ENCODE assay signal across 8 cellular contexts in genomic region chr1:202888204-202888506, GRCh38. TPM values are rescaled to one million over a fixed set of nuclear protein-coding genes. Genes with fewer than 3 reads are reported as not detected.
DNase-seq lines count a peak whose midpoint lies in the region; ATAC-seq, FAIRE-seq and TF ChIP-seq lines count a peak whose summit lies in the region.

No MANE protein-coding gene starts in this region.

- no peak overlapping the region for H3K14ac ChIP-seq in H1 (ENCODE audit: insufficient read length)

- no peak overlapping the region for H2AK5ac ChIP-seq in H1 (ENCODE audit: low read depth, low read length)

- no peak for TF ChIP-seq POLR2A in H1 (IDR thresholded peaks at IDR 0.05; ENCODE audit: control extremely low read depth in 1 of 2, low read depth in 2 of 2, low read length in 2 of 2)

- peak overlapping the region; percentile 28; the same call in 1 of the 2 replicates for H3K27ac ChIP-seq in H1 (ENCODE audit: low read depth, low read length)

- H3K4me1 Mint-ChIP-seq in neural crest cell = peaks cover 21% of the 10 kb centered on the region

- no peak for FAIRE-seq in H1 (lab: Jason Lieb, UNC)

- H3K79me2 ChIP-seq in H1 (ENCODE audit: control insufficient read depth in 1 of 2, insufficient read depth in 2 of 2, low read length in 2 of 2) = no peaks in the 10 kb centered on the region

- H3K4me2 ChIP-seq in H1 (ENCODE audit: insufficient read depth in 1 of 2, low read depth in 2 of 2, low read length in 2 of 2) = peak overlapping the region; percentile 60 to 74

- H3K18ac ChIP-seq in H1 (ENCODE audit: extremely low read depth, low read length) = peak overlapping the region; percentile 65; the same call in 1 of the 2 replicates

- no peak for TF ChIP-seq EP300 in H1 (IDR thresholded peaks at IDR 0.05; ENCODE audit: borderline replicate concordance in 1 of 2, low read depth in 2 of 2, low read length in 2 of 2)

- no peak overlapping the region for H2BK20ac ChIP-seq in H1 (ENCODE audit: low read length)

- peak overlapping the region; percentile 95 for H3K4me3 Mint-ChIP-seq in neural crest cell

- no peak overlapping the region for H2BK15ac ChIP-seq in H1 (ENCODE audit: low read length)

- H3K4me3 ChIP-seq in NT2/D1 (ENCODE audit: insufficient read length, low read depth) (peak overlapping the region; percentile 78), H1 (ENCODE audit: extremely low read depth in 1 of 4, insufficient read depth in 2 of 4, low read depth in 3 of 4, low read length in 4 of 4) (peak overlapping the region; percentile 65 to 96 (median 81))

- DNase-seq in DMS79 treated with DMSO at 0.1 percent for 48 hours (lab: John Stamatoyannopoulos, UW) (peak; percentile 56), NT2/D1 (ENCODE audit: low read depth, low spot score) (no peak), H1 (ENCODE audit: low read depth in 1 of 2, low spot score in 2 of 2) (no peak), neural crest cell (ENCODE audit: low read depth, low spot score) (no peak), midbrain (lab: John Stamatoyannopoulos, UW) (no peak), NCI-H1105 treated with DMSO at 0.1 percent for 48 hours (lab: John Stamatoyannopoulos, UW) (no peak), islet precursor cell (no peak)

- H3K4ac ChIP-seq in H1 (replicated peaks; ENCODE audit: insufficient read length, low read depth, low read length) = no peak overlapping the region

- CTCF ChIA-PET in H1 (lab: Charles Lee; ENCODE audit: partially characterized antibody) = interaction anchor here (0.7 to 1.0 kb wide), 2 partner anchors 8 to 132 kb away, joined by 3 read pairs; no protein-coding TSS in a partner anchor

- H3K9me3 ChIP-seq in NT2/D1 (ENCODE audit: insufficient read depth, low read length) (no peaks in the 10 kb centered on the region), H1 (ENCODE audit: insufficient read depth in 2 of 2, low read depth in 1 of 2, low read length in 1 of 2) (no peaks in the 10 kb centered on the region)

- H3K56ac ChIP-seq in H1 (replicated peaks; ENCODE audit: insufficient read length, low read depth, low read length) = peak overlapping the region; percentile 60

- no peak overlapping the region for H4K91ac ChIP-seq in H1 (replicated peaks; ENCODE audit: insufficient read length, low read length)

- H4K5ac ChIP-seq in H1 (ENCODE audit: insufficient read length, low read depth, low read length) = peak overlapping the region; percentile 67

- no peak for ATAC-seq in GM18873 (IDR thresholded peaks at IDR 0.05; ENCODE audit: low FRiP score, unreplicated experiment)

- H2BK120ac ChIP-seq in H1 (replicated peaks; ENCODE audit: low read depth, low read length) = peak overlapping the region; percentile 38

- H3K36me3 ChIP-seq in NT2/D1 (ENCODE audit: insufficient read depth, insufficient read length, low read length) (peaks cover 34% of the 10 kb centered on the region), H1 (ENCODE audit: control insufficient read depth in 2 of 4, insufficient read depth in 4 of 4, low read length in 3 of 4) (peaks cover 4 to 16% (median 10%) of the 10 kb centered on the region in 4 experiments; a peak in 6 of 8 replicates)

- peak overlapping the region; percentile 96 for H3K27ac Mint-ChIP-seq in neural crest cell (ENCODE audit: unreplicated experiment)

- no peak overlapping the region for H4K8ac ChIP-seq in H1 (ENCODE audit: extremely low read depth, insufficient read depth, low read length)

- TF ChIP-seq CTCF in H1 (IDR thresholded peaks at IDR 0.05; ENCODE audit: control extremely low read depth in 1 of 3, insufficient read depth in 1 of 3, low read depth in 1 of 3, low read length in 3 of 3) (no peak), neural crest cell (conservative IDR thresholded peaks at IDR 0.05) (no peak)

- H4K20me1 ChIP-seq in H1 (replicated peaks in 1 of 2; ENCODE audit: control insufficient read depth in 1 of 2, insufficient read depth in 2 of 2, low read length in 2 of 2) = no peaks in the 10 kb centered on the region

- no peaks in the 10 kb centered on the region for H3K27me3 Mint-ChIP-seq in neural crest cell (ENCODE audit: low read depth)

- H2BK5ac ChIP-seq in H1 (ENCODE audit: low read depth, low read length) = no peak overlapping the region

- H3K23me2 ChIP-seq in H1 (ENCODE audit: low read depth, low read length) = peaks cover 2% of the 10 kb centered on the region

- H3K36me3 Mint-ChIP-seq in neural crest cell (ENCODE audit: low read depth) = peaks cover 4% of the 10 kb centered on the region

- no peaks in the 10 kb centered on the region for H3K79me1 ChIP-seq in H1 (ENCODE audit: low read depth, low read length)

- H3K9ac ChIP-seq in NT2/D1 (ENCODE audit: insufficient read length, low read depth) (peak overlapping the region; percentile 96), H1 (replicated peaks in 1 of 4; ENCODE audit: extremely low read depth in 1 of 4, low read depth in 3 of 4, low read length in 3 of 4) (peak overlapping the region in 3 of 4 experiments; percentile 55 to 67 (median 63); a peak in 6 of 7 replicates)

- H2BK12ac ChIP-seq in H1 (ENCODE audit: low read depth, low read length) = no peak overlapping the region

- H3K4me1 ChIP-seq in NT2/D1 (ENCODE audit: insufficient read depth, insufficient read length) (no peaks in the 10 kb centered on the region), H1 (replicated peaks in 1 of 4; ENCODE audit: control insufficient read depth in 3 of 4, insufficient read depth in 4 of 4, low read length in 3 of 4) (peaks cover 0 to 7% (median 4%) of the 10 kb centered on the region in 4 experiments; a peak in 5 of 7 replicates)

- POLR2A ChIA-PET in H1 (lab: Charles Lee; ENCODE audit: partially characterized antibody) = interaction anchor here (0.6 to 2.3 kb wide), 15 partner anchors 10 to 165 kb away, joined by 3 to 11 read pairs (median 4); partner anchors contain the start of genes KDM5B, PCAT6 and TMEM183A

- H3K27me3 ChIP-seq in NT2/D1 (ENCODE audit: insufficient read depth, insufficient read length) (no peaks in the 10 kb centered on the region), H1 (replicated peaks in 1 of 4; ENCODE audit: control insufficient read depth in 3 of 4, extremely low read depth in 1 of 4, insufficient read depth in 3 of 4, low read length in 3 of 4) (no peaks in the 10 kb centered on the region)

- WGBS in H1 (ENCODE audit: extremely low coverage in 1 of 2, insufficient coverage in 1 of 2, insufficient read length in 1 of 2, insufficient replicate concordance in 2 of 2, low coverage in 1 of 2, low lambda C conversion rate in 2 of 2, missing lambda C conversion rate in 1 of 2), 2 experiments = 2% methylated on average over 9 of the region's 9 CpGs; no CpG with 5 or more reads in 1 of the 2 experiments

- no peak for TF ChIP-seq RAD21 in H1 (IDR thresholded peaks at IDR 0.05 in 1 of 2, conservative IDR thresholded peaks at IDR 0.05 in 1 of 2; ENCODE audit: low read depth in 2 of 2, low read length in 2 of 2)

- no peak overlapping the region for H3K23ac ChIP-seq in H1 (ENCODE audit: insufficient read length)

- no peak overlapping the region for H2AFZ ChIP-seq in H1 (ENCODE audit: low read length)

- H3K9me3 Mint-ChIP-seq in neural crest cell = no peaks in the 10 kb centered on the region

TF ChIP-seq in H1, 55 proteins besides CTCF, POLR2A, EP300 and RAD21:
- TF ChIP-seq ATF2 (IDR thresholded peaks at IDR 0.05; ENCODE audit: low read length) (no peak), CBX5 (IDR thresholded peaks at IDR 0.05; ENCODE audit: low read depth, low read length) (no peak), ASH2L (IDR thresholded peaks at IDR 0.05; ENCODE audit: low read length) (no peak), HDAC2 (IDR thresholded peaks at IDR 0.05; ENCODE audit: borderline replicate concordance in 1 of 2, low read depth in 2 of 2, low read length in 2 of 2) (no peak), SIRT6 (IDR thresholded peaks at IDR 0.05; ENCODE audit: low read length) (no peak)

RNA-seq across cellular contexts. Expression of gene RABIF, which starts 0.8 kb away (rescaled TPM):
- 5.6 and 6.5 TPM in 2 replicates for total RNA-seq in H1 (2021; fragmentation: NEBNext Ultra II Directional; extraction: Animal tissue kit (Norgen Biotek cat#: 25700))
- polyA plus RNA-seq in H1 (2011; rRNA removed) = 5.1 and 6.9 TPM in 2 replicates
- 6.4 TPM for polyA plus RNA-seq in H1 (2011; cell fraction: cytosol; rRNA removed)
- 2.6 TPM for polyA plus RNA-seq in H1 (2011; cell fraction: nucleus; rRNA removed)
- 5.6 to 6.8 TPM (median 6.1 TPM) in 4 replicates for polyA plus RNA-seq in H1 (2012, experiment 1 of 2)
- polyA plus RNA-seq in H1 (2012, experiment 2 of 2) = 4.3 TPM
- polyA plus RNA-seq in H1 (2013, experiment 1 of 2) = 4.8 TPM
- 5.0 TPM for polyA plus RNA-seq in H1 (2013, experiment 2 of 2)
- polyA minus RNA-seq in H1 (2011; rRNA and poly(A)+ RNA removed) = 4.9 and 8.0 TPM in 2 replicates
- polyA minus RNA-seq in H1 (2011; cell fraction: cytosol; rRNA and poly(A)+ RNA removed) = 2.3 TPM
- 5.5 TPM for polyA minus RNA-seq in H1 (2011; cell fraction: nucleus; rRNA and poly(A)+ RNA removed)
- total RNA-seq in neural crest cell = 13.5 and 14.1 TPM in 2 replicates

RNA-seq across cellular contexts. Expression of gene KLHL12, which starts 38.9 kb away (rescaled TPM):
- 29.9 and 33.3 TPM in 2 replicates for total RNA-seq in H1 (2021; fragmentation: NEBNext Ultra II Directional; extraction: Animal tissue kit (Norgen Biotek cat#: 25700))
- polyA plus RNA-seq in H1 (2011; rRNA removed) = 22.3 and 27.2 TPM in 2 replicates
- 32.5 TPM for polyA plus RNA-seq in H1 (2011; cell fraction: cytosol; rRNA removed)
- 22.4 TPM for polyA plus RNA-seq in H1 (2011; cell fraction: nucleus; rRNA removed)
- 26.4 to 30.7 TPM (median 26.8 TPM) in 4 replicates for polyA plus RNA-seq in H1 (2012, experiment 1 of 2)
- polyA plus RNA-seq in H1 (2012, experiment 2 of 2) = 2.3 TPM
- polyA plus RNA-seq in H1 (2013, experiment 1 of 2) = 13.1 TPM
- polyA plus RNA-seq in H1 (2013, experiment 2 of 2) = 13.2 TPM
- polyA minus RNA-seq in H1 (2011; rRNA and poly(A)+ RNA removed) = 53.7 and 75.9 TPM in 2 replicates
- 15.3 TPM for polyA minus RNA-seq in H1 (2011; cell fraction: cytosol; rRNA and poly(A)+ RNA removed)
- 20.5 TPM for polyA minus RNA-seq in H1 (2011; cell fraction: nucleus; rRNA and poly(A)+ RNA removed)
- 30.6 and 36.0 TPM in 2 replicates for total RNA-seq in neural crest cell
